In the genomic region with DNA sequence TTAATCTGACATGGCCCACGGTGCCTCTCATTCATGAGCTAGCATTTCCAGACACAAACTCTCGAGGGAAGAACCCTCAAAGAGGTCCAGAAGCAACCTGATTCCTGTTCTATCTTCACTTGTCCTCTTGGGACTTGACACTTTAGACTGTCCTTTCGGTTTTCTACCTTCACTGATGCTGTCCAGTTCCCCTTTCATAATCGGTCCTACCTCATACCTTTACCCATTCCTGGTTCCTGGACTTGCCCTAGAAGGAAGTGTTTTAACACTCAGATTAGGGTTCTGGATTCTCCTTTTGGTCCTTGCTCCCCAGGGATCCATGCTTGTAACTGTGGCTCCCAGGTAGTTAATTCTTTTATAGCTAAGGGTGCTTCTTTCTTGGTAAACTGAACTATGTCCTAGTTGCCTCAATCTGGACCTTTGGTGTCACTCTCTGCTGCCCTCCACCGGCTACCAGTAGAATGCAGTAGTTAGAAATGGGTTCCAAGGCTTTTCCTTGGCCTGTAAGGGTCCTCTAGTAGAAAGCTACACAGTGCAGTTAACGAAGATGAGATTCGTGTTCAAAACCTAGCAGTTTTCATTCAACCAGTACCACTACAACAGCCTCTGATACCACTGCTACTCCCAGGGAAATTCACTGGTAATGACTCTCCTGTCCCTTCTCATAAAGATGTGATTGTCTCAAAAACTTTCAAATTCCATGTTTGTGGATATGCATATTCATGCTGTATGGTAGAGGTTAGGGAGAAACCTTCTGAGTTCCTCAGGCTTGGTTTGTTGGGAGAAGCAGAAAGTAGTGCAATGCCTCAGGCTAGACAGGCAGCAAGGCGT, we compare ENCODE assay signal across 8 cellular contexts.
DNase-seq lines count a peak whose midpoint lies in the region; ATAC-seq and TF ChIP-seq lines count a peak whose summit lies in the region.

No MANE protein-coding gene starts in this region.

- no peaks in the 10 kb centered on the region for H4K20me1 ChIP-seq in osteoblast (ENCODE audit: insufficient read depth, low read length)

- no peaks in the 10 kb centered on the region for H3K4me1 ChIP-seq in endodermal cell (ENCODE audit: control insufficient read depth, insufficient read depth, low read length)
- no peaks in the 10 kb centered on the region for H3K4me1 ChIP-seq in osteoblast (ENCODE audit: insufficient read depth, low read length)

- no peak overlapping the region for H2AFZ ChIP-seq in osteoblast (ENCODE audit: low read length)

- H3K9ac ChIP-seq in endodermal cell (ENCODE audit: extremely low read depth, low read length, poor library complexity, severe bottlenecking): no peak overlapping the region

- no peak overlapping the region for H3K4me2 ChIP-seq in osteoblast (ENCODE audit: insufficient read depth, low read length)

- H3K27me3 ChIP-seq in endodermal cell (ENCODE audit: control insufficient read depth, insufficient read depth, low read length, poor library complexity, severe bottlenecking) (no peaks in the 10 kb centered on the region), osteoblast (ENCODE audit: insufficient read depth, low read length) (no peaks in the 10 kb centered on the region)

- H3K27me3 Mint-ChIP-seq in endodermal cell (ENCODE audit: insufficient read depth): no peaks in the 10 kb centered on the region
- no peaks in the 10 kb centered on the region for H3K27me3 Mint-ChIP-seq in activated CD8-positive, alpha-beta memory T cell treated with anti-CD3 and anti-CD28 coated beads, Interleukin-2, amount 10 ng/mL, durations not matched to agents 7 days and 5 days

- H3K9me3 ChIP-seq in endodermal cell (ENCODE audit: control insufficient read depth, low read length): no peaks in the 10 kb centered on the region
- H3K9me3 ChIP-seq in osteoblast (ENCODE audit: low read depth, low read length): no peaks in the 10 kb centered on the region

- no peaks in the 10 kb centered on the region for H3K4me1 Mint-ChIP-seq in endodermal cell
- H3K4me1 Mint-ChIP-seq in activated CD8-positive, alpha-beta memory T cell treated with anti-CD3 and anti-CD28 coated beads, Interleukin-2, amount 10 ng/mL, durations not matched to agents 7 days and 5 days: peaks cover 3% of the 10 kb centered on the region

- peak; percentile 80 for ATAC-seq in GM21360 (IDR thresholded peaks at IDR 0.05; ENCODE audit: unreplicated experiment)
- ATAC-seq in activated CD8-positive, alpha-beta memory T cell treated with anti-CD3 and anti-CD28 coated beads, Interleukin-2, amount 10 ng/mL, durations not matched to agents 7 days and 5 days: no peak

- H3K79me2 ChIP-seq in osteoblast (ENCODE audit: insufficient read depth, low read length): no peaks in the 10 kb centered on the region

- peaks cover 5% of the 10 kb centered on the region for H3K9me3 Mint-ChIP-seq in endodermal cell
- H3K9me3 Mint-ChIP-seq in activated CD8-positive, alpha-beta memory T cell treated with anti-CD3 and anti-CD28 coated beads, Interleukin-2, amount 10 ng/mL, durations not matched to agents 7 days and 5 days (ENCODE audit: low read depth): no peaks in the 10 kb centered on the region

- H3K36me3 ChIP-seq in endodermal cell (ENCODE audit: control insufficient read depth, insufficient read depth, low read length) (no peaks in the 10 kb centered on the region), osteoblast (ENCODE audit: insufficient read depth, low read length) (no peaks in the 10 kb centered on the region)

- no peak overlapping the region for H3K27ac ChIP-seq in endodermal cell (ENCODE audit: low read depth, low read length)
- no peak overlapping the region for H3K27ac ChIP-seq in osteoblast (ENCODE audit: low read depth, low read length)

- 81 to 82% methylated on average over 5 to 8 of the region's 8 CpGs for WGBS in endodermal cell (ENCODE audit: insufficient coverage in 1 of 2, insufficient read length in 1 of 2), 2 experiments

- H3K4me3 Mint-ChIP-seq in endodermal cell: no peak overlapping the region
- H3K4me3 Mint-ChIP-seq in activated CD8-positive, alpha-beta memory T cell treated with anti-CD3 and anti-CD28 coated beads, Interleukin-2, amount 10 ng/mL, durations not matched to agents 7 days and 5 days: no peak overlapping the region

- no peak overlapping the region for H3K4me3 ChIP-seq in endodermal cell (ENCODE audit: low read length)
- H3K4me3 ChIP-seq in osteoblast (ENCODE audit: insufficient read depth, low read length): no peak overlapping the region

- peaks cover 2% of the 10 kb centered on the region for H3K36me3 Mint-ChIP-seq in endodermal cell (ENCODE audit: low read depth)
- H3K36me3 Mint-ChIP-seq in activated CD8-positive, alpha-beta memory T cell treated with anti-CD3 and anti-CD28 coated beads, Interleukin-2, amount 10 ng/mL, durations not matched to agents 7 days and 5 days: peaks cover 2% of the 10 kb centered on the region

- CTCF ChIA-PET in activated CD8-positive, alpha-beta memory T cell treated with anti-CD3 and anti-CD28 coated beads, Interleukin-2, amount 10 ng/mL, durations not matched to agents 7 days and 5 days (lab: Charles Lee): interaction anchor here (1.5 kb wide), 1 partner anchor 12 kb away, joined by 7 read pairs; no protein-coding TSS in a partner anchor

- TF ChIP-seq CTCF in endodermal cell (conservative IDR thresholded peaks at IDR 0.05): peak; percentile 85
- peak; percentile 82 for TF ChIP-seq CTCF in osteoblast (IDR thresholded peaks at IDR 0.05; ENCODE audit: extremely low read depth, low read depth, low read length)

- no peak overlapping the region for H3K27ac Mint-ChIP-seq in endodermal cell
- H3K27ac Mint-ChIP-seq in activated CD8-positive, alpha-beta memory T cell treated with anti-CD3 and anti-CD28 coated beads, Interleukin-2, amount 10 ng/mL, durations not matched to agents 7 days and 5 days: no peak overlapping the region

- peak; percentile 20 for DNase-seq in Daoy (ENCODE audit: low read depth)
- peak; percentile 33 for DNase-seq in LHCN-M2 (ENCODE audit: low read depth)
- DNase-seq in endodermal cell: peak; percentile 86
- no peak for DNase-seq in osteoblast (ENCODE audit: insufficient read length, low spot score, missing footprints)
- DNase-seq in activated CD8-positive, alpha-beta memory T cell treated with anti-CD3 and anti-CD28 coated beads, Interleukin-2, amount 10 ng/mL, durations not matched to agents 7 days and 5 days: no peak
- no peak for DNase-seq in mesenteric fat pad (ENCODE audit: low spot score)
- DNase-seq in cortex of kidney (lab: John Stamatoyannopoulos, UW): no peak

Comparison
In these comparisons a context has a peak if more than half of its experiments do, and no peak if none do; other contexts are left out.
1. DNase-seq: peak in Daoy (single experiment), LHCN-M2 (single experiment) and endodermal cell (single experiment); none in osteoblast (single experiment), activated CD8-positive, alpha-beta memory T cell treated with anti-CD3 and anti-CD28 coated beads, Interleukin-2, amount 10 ng/mL, durations not matched to agents 7 days and 5 days (single experiment), mesenteric fat pad (single experiment) and cortex of kidney (single experiment).